22 cellular contexts compared by ENCODE assay signal in the genomic region with DNA sequence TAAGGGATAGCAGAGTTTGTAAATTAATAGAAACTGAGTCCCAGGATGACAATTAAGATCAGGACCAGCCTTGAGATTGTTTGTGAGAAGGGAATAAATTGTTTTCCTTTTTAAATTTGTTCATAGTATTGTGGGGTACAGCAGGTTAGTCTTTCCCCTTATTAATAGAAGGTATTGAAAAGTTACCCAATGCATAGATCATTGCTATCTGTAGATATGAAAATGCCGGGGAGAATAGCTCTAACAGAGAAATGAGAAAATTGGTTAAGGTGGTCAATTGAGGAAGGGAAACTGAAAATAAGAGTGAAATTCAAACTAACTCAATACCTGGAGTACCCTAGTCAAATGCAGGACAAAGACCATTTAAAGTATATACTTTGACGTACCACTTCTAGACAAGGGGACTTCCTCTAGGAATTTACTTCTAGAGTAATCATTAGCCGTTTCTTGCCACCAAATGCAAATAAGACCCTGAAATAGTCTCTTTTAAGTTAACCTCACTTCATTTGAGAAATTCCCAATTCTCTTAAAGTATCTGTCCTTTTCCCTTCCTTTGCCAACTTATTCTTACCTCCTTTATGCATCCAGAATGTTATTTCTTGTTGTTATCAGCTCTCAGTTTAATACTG.
DNase-seq lines count a peak whose midpoint lies in the region; ATAC-seq, FAIRE-seq and TF ChIP-seq lines count a peak whose summit lies in the region.
"Had no signal": no experiment of that assay in that cellular context is flagged by ENCODE, and none has a peak within 500 bp of the region (broad histone marks: within the 10 kb centered on the region; RNA-seq: fewer than 3 reads in every experiment).

No MANE protein-coding gene starts in this region.

- H3K4me1 ChIP-seq in GM12878 (ENCODE audit: control insufficient read depth, insufficient read depth, low read length), result no peaks in the 10 kb centered on the region
- no peaks in the 10 kb centered on the region for H3K4me1 ChIP-seq in colonic mucosa
- H3K4me1 ChIP-seq: esophagus muscularis mucosa, left ventricle myocardium inferior, SJSA1, upper lobe of left lung had no signal

- RAD21 ChIA-PET in GM12878 (lab: Charles Lee; ENCODE audit: unreplicated experiment), result interaction anchor here (0.6 kb wide), 1 partner anchor 237 kb away, joined by 3 read pairs; no protein-coding TSS in a partner anchor

- no peak for FAIRE-seq in GM12878 (lab: Jason Lieb, UNC)
- FAIRE-seq: K562 had no signal

- CTCF ChIA-PET in GM12878 (lab: Yijun Ruan, JAX), result interaction anchor here (0.6 kb wide), 2 partner anchors 247 to 800 kb away, joined by 3 to 4 read pairs; no protein-coding TSS in a partner anchor

- H3K9me3 ChIP-seq in GM12878 (replicated peaks; ENCODE audit: control insufficient read depth, insufficient read depth, low read length), result no peaks in the 10 kb centered on the region; the same call in 1 of the 3 replicates
- H3K9me3 ChIP-seq in colonic mucosa, result no peaks in the 10 kb centered on the region
- H3K9me3 ChIP-seq: BLaER1 treated with 17β-estradiol and CSF1 and Interleukin-3, amounts not matched to agents 10 nM and 100 nM; esophagus muscularis mucosa; upper lobe of left lung had no signal

- H3K27me3 ChIP-seq in GM12878 (replicated peaks in 1 of 2; ENCODE audit: control insufficient read depth in 2 of 2, insufficient read depth in 2 of 2, low read length in 1 of 2) (no peaks in the 10 kb centered on the region), colonic mucosa (no peaks in the 10 kb centered on the region)
- H3K27me3 ChIP-seq: BLaER1 treated with 17β-estradiol and CSF1 and Interleukin-3, amounts not matched to agents 10 nM and 100 nM; cardiac muscle cell; esophagus muscularis mucosa; SJSA1; upper lobe of left lung had no signal

- no peak overlapping the region for H3K4me2 ChIP-seq in GM12878 (ENCODE audit: control insufficient read depth, insufficient read depth)
- H3K4me2 ChIP-seq: BLaER1 treated with 17β-estradiol and CSF1 and Interleukin-3, amounts not matched to agents 10 nM and 100 nM had no signal

- TF ChIP-seq EP300 in GM12878 (IDR thresholded peaks at IDR 0.05; ENCODE audit: borderline replicate concordance in 1 of 2, control insufficient read depth in 1 of 2, low read depth in 2 of 2, low read length in 2 of 2), result peak; percentile 75 to 84; a peak in 3 of 4 replicates

- no TSS peak for BruUV-seq in GM12878 (replicated peaks; lab: Mats Ljungman, UMichigan)

- SMC1A ChIA-PET in GM12878 (lab: Charles Lee; ENCODE audit: uncharacterized antibody, unreplicated experiment), result interaction anchor here (0.6 to 1.4 kb wide), 2 partner anchors 8 to 134 kb away, joined by 3 to 5 read pairs; no protein-coding TSS in a partner anchor

- ATAC-seq in GM19324 (IDR thresholded peaks at IDR 0.05; ENCODE audit: low FRiP score, unreplicated experiment) (peak; percentile 85), GM21786 (IDR thresholded peaks at IDR 0.05; ENCODE audit: unreplicated experiment) (peak; percentile 75), HG03045 (IDR thresholded peaks at IDR 0.05; ENCODE audit: unreplicated experiment) (peak; percentile 61), GM12878 (peak; percentile 93)
- ATAC-seq: activated T-helper 17 cell treated with anti-CD3 and anti-CD28 coated beads, Interleukin-2, amount 50 U/mL, for 72 hours; HCT116; K562; right cardiac atrium had no signal

- no peaks in the 10 kb centered on the region for H4K20me1 ChIP-seq in GM12878 (ENCODE audit: control insufficient read depth, insufficient read depth)
- H4K20me1 ChIP-seq: BLaER1 treated with 17β-estradiol and CSF1 and Interleukin-3, amounts not matched to agents 10 nM and 100 nM had no signal

- TF ChIP-seq RAD21 in GM12878 (IDR thresholded peaks at IDR 0.05; ENCODE audit: insufficient read depth, low read depth, low read length), result no peak

- no peak for TF ChIP-seq CTCF in GM12878 (IDR thresholded peaks at IDR 0.05 in 2 of 3, conservative IDR thresholded peaks at IDR 0.05 in 1 of 3; ENCODE audit: control insufficient read depth in 2 of 3, extremely low read depth in 1 of 3, insufficient read depth in 1 of 3, low read depth in 3 of 3, low read length in 3 of 3)
- TF ChIP-seq CTCF in colonic mucosa (IDR thresholded peaks at IDR 0.05), result no peak

- H2AFZ ChIP-seq in GM12878 (ENCODE audit: control insufficient read depth, low read depth, low read length), result no peak overlapping the region

- H3K36me3 ChIP-seq in GM12878 (ENCODE audit: control insufficient read depth in 2 of 2, insufficient read depth in 2 of 2, low read length in 1 of 2) (no peaks in the 10 kb centered on the region), colonic mucosa (no peaks in the 10 kb centered on the region)
- H3K36me3 ChIP-seq: BLaER1 treated with 17β-estradiol and CSF1 and Interleukin-3, amounts not matched to agents 10 nM and 100 nM; cardiac muscle cell; esophagus muscularis mucosa; left ventricle myocardium inferior; SJSA1; upper lobe of left lung had no signal

- POLR2A ChIA-PET in GM12878 (lab: Charles Lee), result interaction anchor here (0.6 kb wide), 1 partner anchor 1178 kb away, joined by 3 read pairs; no protein-coding TSS in a partner anchor

- no peak overlapping the region for H3K9ac ChIP-seq in GM12878 (ENCODE audit: control insufficient read depth, insufficient read depth, low read length)
- no peak overlapping the region for H3K9ac ChIP-seq in colonic mucosa (ENCODE audit: low read depth in 2 of 2, low read length in 2 of 2)
- H3K9ac ChIP-seq: BLaER1 treated with 17β-estradiol and CSF1 and Interleukin-3, amounts not matched to agents 10 nM and 100 nM had no signal

- no peak for TF ChIP-seq POLR2A in GM12878 (IDR thresholded peaks at IDR 0.05; ENCODE audit: low read depth, low read length)

- 25% methylated on average over 3 of the region's 3 CpGs for WGBS in GM12878 (ENCODE audit: insufficient coverage, insufficient replicate concordance, low lambda C conversion rate, missing lambda C conversion rate)

- DNase-seq in GM12878 (ENCODE audit: low read depth, low spot score) (peak; percentile 26), colonic mucosa (no peak), NCI-H1105 treated with DMSO at 0.1 percent for 48 hours (lab: John Stamatoyannopoulos, UW) (no peak), cortex of kidney (lab: John Stamatoyannopoulos, UW) (no peak), G401 (ENCODE audit: low spot score) (no peak)
- DNase-seq: GDM1, glutamatergic neuron, left ventricle myocardium inferior, NCI-H2081 treated with DMSO at 0.1 percent for 48 hours, NCI-H69, right cardiac atrium, upper lobe of left lung had no signal

- H3K4me3 ChIP-seq in GM12878, result no peak overlapping the region
- H3K4me3 ChIP-seq in colonic mucosa, result no peak overlapping the region
- H3K4me3 ChIP-seq: BLaER1 treated with 17β-estradiol and CSF1 and Interleukin-3, amounts not matched to agents 10 nM and 100 nM; cardiac muscle cell; esophagus muscularis mucosa; K562; left ventricle myocardium inferior; SJSA1; upper lobe of left lung had no signal

- H3K27ac ChIP-seq in GM12878 (ENCODE audit: control insufficient read depth, insufficient read depth), result no peak overlapping the region
- H3K27ac ChIP-seq in colonic mucosa, result no peak overlapping the region
- H3K27ac ChIP-seq: BLaER1 treated with 17β-estradiol and CSF1 and Interleukin-3, amounts not matched to agents 10 nM and 100 nM; cardiac muscle cell; esophagus muscularis mucosa; left ventricle myocardium inferior; SJSA1; upper lobe of left lung had no signal

- H3K79me2 ChIP-seq in GM12878 (ENCODE audit: control insufficient read depth, insufficient read depth, low read length), result no peaks in the 10 kb centered on the region

- in situ Hi-C loops in GM12878 (cut with MboI), result no loop called here
- in situ Hi-C loops in G401 (cut with HindIII; ENCODE audit: low sequenced_read_pairs), result no loop called here

- intact Hi-C loops in GM12878 (cut with micrococcal nuclease; ENCODE audit: unreplicated experiment), result loop anchor here (2.0 to 10.0 kb wide), 2 partner anchors 116 to 994 kb away; no protein-coding TSS in a partner anchor
- intact Hi-C loops in colonic mucosa (cut with DNase I), result no loop called here

TF ChIP-seq in GM12878, 131 proteins besides CTCF, POLR2A, EP300 and RAD21 (continues in another document):
- no peak for TF ChIP-seq FOXK2 (IDR thresholded peaks at IDR 0.05)
- no peak for TF ChIP-seq NR2C1 (IDR thresholded peaks at IDR 0.05)
- no peak for TF ChIP-seq LARP7 (IDR thresholded peaks at IDR 0.05)
- no peak for TF ChIP-seq CBX5 (IDR thresholded peaks at IDR 0.05; ENCODE audit: low read depth)
- TF ChIP-seq ZNF622 (IDR thresholded peaks at IDR 0.05), result no peak
- no peak for TF ChIP-seq CHD1 (IDR thresholded peaks at IDR 0.05; ENCODE audit: low read depth, low read length)
- TF ChIP-seq NR2C2 (IDR thresholded peaks at IDR 0.05; ENCODE audit: borderline replicate concordance, control insufficient read depth, insufficient read length, low read depth), result no peak
- TF ChIP-seq HDAC6 (IDR thresholded peaks at IDR 0.05; ENCODE audit: unreplicated experiment), result no peak
- no peak for TF ChIP-seq FOS (IDR thresholded peaks at IDR 0.05; ENCODE audit: borderline replicate concordance, extremely low read depth, insufficient read length)
- TF ChIP-seq JUNB (IDR thresholded peaks at IDR 0.05), result no peak
- TF ChIP-seq RAD51 (IDR thresholded peaks at IDR 0.05), result no peak
- no peak for TF ChIP-seq BACH1 (IDR thresholded peaks at IDR 0.05; ENCODE audit: borderline replicate concordance)
